ENCODE assay signal across 8 cellular contexts in the genomic region with DNA sequence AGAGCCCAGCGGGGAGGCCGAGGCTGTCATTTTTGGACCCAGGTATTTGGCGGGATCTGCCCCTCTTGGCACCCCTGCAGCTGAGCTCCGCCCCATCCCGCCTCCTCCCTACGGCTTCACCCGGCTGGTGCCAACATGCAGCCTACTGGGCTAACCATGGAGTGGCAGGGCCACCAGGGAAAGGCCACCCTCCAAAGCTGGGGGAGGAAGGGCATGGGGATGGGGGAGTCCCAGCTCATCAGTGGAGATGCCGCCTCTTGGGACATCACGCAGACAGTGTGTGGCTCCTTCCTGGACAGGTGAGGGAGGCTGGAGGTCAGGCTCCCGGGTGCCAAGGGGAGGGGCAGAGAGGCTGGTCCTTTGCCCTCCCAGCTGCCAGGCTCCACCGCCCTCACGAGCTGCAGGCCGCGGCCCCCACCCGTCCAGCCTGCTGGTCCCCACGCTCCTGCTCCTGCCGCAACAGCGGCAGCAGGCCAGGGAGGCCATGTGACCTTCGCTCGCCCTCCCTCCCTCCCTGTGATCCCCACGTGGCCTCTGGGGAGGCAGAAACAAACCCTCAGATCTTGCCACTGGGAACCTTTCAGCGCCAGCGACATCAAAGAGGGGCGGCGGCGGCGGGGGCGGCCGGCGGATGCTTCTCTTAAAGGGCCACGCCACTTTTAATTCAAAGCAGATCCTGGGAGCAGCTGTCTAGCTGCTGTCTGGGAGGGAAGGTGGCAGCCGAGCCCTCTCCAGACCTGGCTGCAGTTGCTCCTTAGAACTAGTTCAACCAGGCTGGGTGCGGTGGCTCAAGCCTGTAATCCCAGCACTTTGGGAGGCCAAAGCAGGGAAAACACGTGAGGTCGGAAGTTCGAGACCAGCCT. TPM values are rescaled to one million over a fixed set of nuclear protein-coding genes. Genes with fewer than 3 reads are reported as not detected.
DNase-seq lines count a peak whose midpoint lies in the region; ATAC-seq and TF ChIP-seq lines count a peak whose summit lies in the region.

No MANE protein-coding gene starts in this region.

- H3K27me3 Mint-ChIP-seq in Calu3 (ENCODE audit: unreplicated experiment) = peaks cover 42% of the 10 kb centered on the region
- H3K27me3 Mint-ChIP-seq in activated T-helper 2 cell treated with anti-CD3 and anti-CD28 coated beads, Interferon-gamma antibody, Interleukin-2, Interleukin-4, amounts not matched to agents 10 μg/mL and 5 μg/mL and 100 μg/mL, durations not matched to agents 14 hours and 24 hours and 36 hours (ENCODE audit: low read depth) = peaks cover 21% of the 10 kb centered on the region

- H3K4me3 ChIP-seq in osteoblast (ENCODE audit: insufficient read depth, low read length) (peak overlapping the region; percentile 46), suprapubic skin (peak overlapping the region; percentile 24)

- CTCF ChIA-PET in Calu3 (lab: Charles Lee) = interaction anchor here (0.6 to 0.7 kb wide), 3 partner anchors 9 to 449 kb away, joined by 3 to 6 read pairs (median 4); no protein-coding TSS in a partner anchor

- peaks cover 8% of the 10 kb centered on the region for H3K27me3 ChIP-seq in osteoblast (ENCODE audit: insufficient read depth, low read length)
- H3K27me3 ChIP-seq in suprapubic skin = peaks cover 16% of the 10 kb centered on the region

- no peaks in the 10 kb centered on the region for H3K36me3 ChIP-seq in osteoblast (ENCODE audit: insufficient read depth, low read length)
- no peaks in the 10 kb centered on the region for H3K36me3 ChIP-seq in suprapubic skin

- no peaks in the 10 kb centered on the region for H3K79me2 ChIP-seq in osteoblast (ENCODE audit: insufficient read depth, low read length)

- no peaks in the 10 kb centered on the region for H3K9me3 ChIP-seq in osteoblast (ENCODE audit: low read depth, low read length)
- no peaks in the 10 kb centered on the region for H3K9me3 ChIP-seq in suprapubic skin

- peak overlapping the region; percentile 81 for H2AFZ ChIP-seq in osteoblast (ENCODE audit: low read length)

- H3K27ac ChIP-seq in osteoblast (ENCODE audit: low read depth, low read length) (no peak overlapping the region), suprapubic skin (peak overlapping the region; percentile 33)

- H3K4me2 ChIP-seq in osteoblast (ENCODE audit: insufficient read depth, low read length) = peak overlapping the region; percentile 74

- peak; percentile 64 for ATAC-seq in HG03432 (IDR thresholded peaks at IDR 0.05; ENCODE audit: unreplicated experiment)

- no peaks in the 10 kb centered on the region for H4K20me1 ChIP-seq in osteoblast (ENCODE audit: insufficient read depth, low read length)

- TF ChIP-seq CTCF in Calu3 (IDR thresholded peaks at IDR 0.05; ENCODE audit: unreplicated experiment) = no peak
- no peak for TF ChIP-seq CTCF in osteoblast (IDR thresholded peaks at IDR 0.05; ENCODE audit: extremely low read depth, low read depth, low read length)
- no peak for TF ChIP-seq CTCF in suprapubic skin (IDR thresholded peaks at IDR 0.05)

- H3K36me3 Mint-ChIP-seq in Calu3 (ENCODE audit: insufficient read depth, unreplicated experiment) = no peaks in the 10 kb centered on the region
- no peaks in the 10 kb centered on the region for H3K36me3 Mint-ChIP-seq in activated T-helper 2 cell treated with anti-CD3 and anti-CD28 coated beads, Interferon-gamma antibody, Interleukin-2, Interleukin-4, amounts not matched to agents 10 μg/mL and 5 μg/mL and 100 μg/mL, durations not matched to agents 14 hours and 24 hours and 36 hours (ENCODE audit: low read depth)

- no peaks in the 10 kb centered on the region for H3K4me1 Mint-ChIP-seq in Calu3 (ENCODE audit: low read depth, unreplicated experiment)
- peaks cover 3% of the 10 kb centered on the region for H3K4me1 Mint-ChIP-seq in activated T-helper 2 cell treated with anti-CD3 and anti-CD28 coated beads, Interferon-gamma antibody, Interleukin-2, Interleukin-4, amounts not matched to agents 10 μg/mL and 5 μg/mL and 100 μg/mL, durations not matched to agents 14 hours and 24 hours and 36 hours (ENCODE audit: low read depth)

- H3K9me3 Mint-ChIP-seq in Calu3 (ENCODE audit: low read depth, unreplicated experiment) = no peaks in the 10 kb centered on the region
- no peaks in the 10 kb centered on the region for H3K9me3 Mint-ChIP-seq in activated T-helper 2 cell treated with anti-CD3 and anti-CD28 coated beads, Interferon-gamma antibody, Interleukin-2, Interleukin-4, amounts not matched to agents 10 μg/mL and 5 μg/mL and 100 μg/mL, durations not matched to agents 14 hours and 24 hours and 36 hours

- TF ChIP-seq POLR2A in suprapubic skin (IDR thresholded peaks at IDR 0.05) = no peak

- H3K4me1 ChIP-seq in osteoblast (ENCODE audit: insufficient read depth, low read length) = peaks cover 6% of the 10 kb centered on the region
- H3K4me1 ChIP-seq in suprapubic skin = peaks cover 29% of the 10 kb centered on the region

- no peak overlapping the region for H3K27ac Mint-ChIP-seq in Calu3 (ENCODE audit: unreplicated experiment)
- H3K27ac Mint-ChIP-seq in activated T-helper 2 cell treated with anti-CD3 and anti-CD28 coated beads, Interferon-gamma antibody, Interleukin-2, Interleukin-4, amounts not matched to agents 10 μg/mL and 5 μg/mL and 100 μg/mL, durations not matched to agents 14 hours and 24 hours and 36 hours = no peak overlapping the region

- 8% methylated on average over 28 of the region's 36 CpGs for WGBS in suprapubic skin

- intact Hi-C loops in Calu3 (cut with micrococcal nuclease; ENCODE audit: unreplicated experiment) = no loop called here
- intact Hi-C loops in activated T-helper 2 cell treated with anti-CD3 and anti-CD28 coated beads, Interferon-gamma antibody, Interleukin-2, Interleukin-4, amounts not matched to agents 10 μg/mL and 5 μg/mL and 100 μg/mL, durations not matched to agents 14 hours and 24 hours and 36 hours (cut with micrococcal nuclease) = loop anchor here (1.0 kb wide), 1 partner anchor 10 kb away; the partner anchor contains the start of gene ASPSCR1

- H3K4me3 Mint-ChIP-seq in Calu3 (ENCODE audit: low read depth, unreplicated experiment) = no peak overlapping the region
- H3K4me3 Mint-ChIP-seq in activated T-helper 2 cell treated with anti-CD3 and anti-CD28 coated beads, Interferon-gamma antibody, Interleukin-2, Interleukin-4, amounts not matched to agents 10 μg/mL and 5 μg/mL and 100 μg/mL, durations not matched to agents 14 hours and 24 hours and 36 hours (ENCODE audit: low read depth) = peak overlapping the region; percentile 58

- DNase-seq in Calu3 (peak; percentile 34), OCI-M1 (lab: John Stamatoyannopoulos, UW) (peak; percentile 88), foreskin melanocyte (peak; percentile 89), osteoblast (ENCODE audit: insufficient read length, low spot score, missing footprints) (peak; percentile 96), suprapubic skin (ENCODE audit: low spot score in 2 of 2) (peak; percentile 88 to 89), SKM-1 treated with dmso at 0.1 percent for 144 hours (lab: John Stamatoyannopoulos, UW; ENCODE audit: unreplicated experiment) (no peak)
- DNase-seq in activated T-helper 2 cell treated with anti-CD3 and anti-CD28 coated beads, Interferon-gamma antibody, Interleukin-2, Interleukin-4, amounts not matched to agents 10 μg/mL and 5 μg/mL and 100 μg/mL, durations not matched to agents 14 hours and 24 hours and 36 hours (ENCODE audit: low spot score) = peak; percentile 80

- no TSS peak for BruUV-seq in Calu3 (replicated peaks; lab: Mats Ljungman, UMichigan)

- TF ChIP-seq EP300 in suprapubic skin (IDR thresholded peaks at IDR 0.05) = no peak

RNA-seq across cellular contexts. Expression of gene NOTUM, which starts 6.8 kb away (rescaled TPM):
- total RNA-seq in Calu3 (2022) (not detected in 2 replicates), osteoblast (0.72 TPM in 1 of 2 replicates, not detected in the other), suprapubic skin (10 to 100 TPM in 1 of 4 donors, 1 to 10 TPM in 3; 1.1 to 11.5 (median 1.5) TPM)
- total RNA-seq in activated T-helper 2 cell treated with anti-CD3 and anti-CD28 coated beads, Interferon-gamma antibody, Interleukin-2, Interleukin-4, amounts not matched to agents 10 μg/mL and 5 μg/mL and 100 μg/mL, durations not matched to agents 14 hours and 24 hours and 36 hours = 1.2 and 2.2 TPM in 2 replicates

RNA-seq across cellular contexts. Expression of gene ASPSCR1, which starts 9.7 kb away (rescaled TPM):
- total RNA-seq in Calu3 (2022) (37.7 and 43.5 TPM in 2 replicates), osteoblast (33.9 and 35.8 TPM in 2 replicates), suprapubic skin (10 to 100 TPM; 17.9 to 25.6 (median 21.6) TPM)
- total RNA-seq in activated T-helper 2 cell treated with anti-CD3 and anti-CD28 coated beads, Interferon-gamma antibody, Interleukin-2, Interleukin-4, amounts not matched to agents 10 μg/mL and 5 μg/mL and 100 μg/mL, durations not matched to agents 14 hours and 24 hours and 36 hours = 32.9 and 33.8 TPM in 2 replicates

RNA-seq across cellular contexts. Expression of gene MYADML2, which starts 20.7 kb away (rescaled TPM):
- total RNA-seq in Calu3 (2022) (not detected in 2 replicates), osteoblast (not detected in 2 replicates), suprapubic skin (not detected)
- not detected in 2 replicates for total RNA-seq in activated T-helper 2 cell treated with anti-CD3 and anti-CD28 coated beads, Interferon-gamma antibody, Interleukin-2, Interleukin-4, amounts not matched to agents 10 μg/mL and 5 μg/mL and 100 μg/mL, durations not matched to agents 14 hours and 24 hours and 36 hours

RNA-seq across cellular contexts. Expression of gene PYCR1, which starts 30.7 kb away (rescaled TPM):
- total RNA-seq in Calu3 (2022) = 102 and 105 TPM in 2 replicates
- 99.9 and 105 TPM in 2 replicates for total RNA-seq in activated T-helper 2 cell treated with anti-CD3 and anti-CD28 coated beads, Interferon-gamma antibody, Interleukin-2, Interleukin-4, amounts not matched to agents 10 μg/mL and 5 μg/mL and 100 μg/mL, durations not matched to agents 14 hours and 24 hours and 36 hours
- 121 and 141 TPM in 2 replicates for total RNA-seq in osteoblast
- 10 to 100 TPM in 1 of 4 donors, 1 to 10 TPM in 3; 3.7 to 13.1 (median 9.0) TPM for total RNA-seq in suprapubic skin

RNA-seq across cellular contexts. Expression of gene MAFG, which starts 40.2 kb away (rescaled TPM):
- total RNA-seq in Calu3 (2022) = 36.1 and 37.9 TPM in 2 replicates
- total RNA-seq in activated T-helper 2 cell treated with anti-CD3 and anti-CD28 coated beads, Interferon-gamma antibody, Interleukin-2, Interleukin-4, amounts not matched to agents 10 μg/mL and 5 μg/mL and 100 μg/mL, durations not matched to agents 14 hours and 24 hours and 36 hours = 30.3 and 31.8 TPM in 2 replicates
- 27.1 and 32.6 TPM in 2 replicates for total RNA-seq in osteoblast
- total RNA-seq in suprapubic skin = 10 to 100 TPM; 17.1 to 21.1 (median 19.0) TPM
